10 cellular contexts compared by ENCODE assay signal in the genomic region with DNA sequence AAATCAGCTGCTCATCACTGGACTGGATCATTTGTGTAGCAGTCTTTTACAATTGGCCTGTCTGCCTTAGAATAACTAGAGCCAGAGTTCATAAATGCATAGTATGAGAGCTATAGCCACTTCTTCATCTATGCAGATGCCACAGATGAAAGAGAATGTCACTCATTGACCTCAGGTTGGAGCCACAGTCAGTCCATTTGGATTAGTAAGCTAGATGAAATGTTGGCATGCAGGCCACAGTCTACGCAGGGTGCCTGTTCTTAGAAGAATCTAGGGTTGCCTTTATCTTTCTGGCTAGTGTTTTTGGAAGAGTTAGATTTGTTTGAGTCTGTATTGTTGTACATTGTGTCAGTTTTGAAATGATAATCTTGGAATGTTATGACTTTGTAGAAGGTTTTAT. TPM values are rescaled to one million over a fixed set of nuclear protein-coding genes. Genes with fewer than 3 reads are reported as not detected.
DNase-seq lines count a peak whose midpoint lies in the region; FAIRE-seq and TF ChIP-seq lines count a peak whose summit lies in the region.
"Had no signal": no experiment of that assay in that cellular context is flagged by ENCODE, and none has a peak within 500 bp of the region (broad histone marks: within the 10 kb centered on the region; RNA-seq: fewer than 3 reads in every experiment).

No MANE protein-coding gene starts in this region.

- POLR2A ChIA-PET in A673 (lab: Charles Lee; ENCODE audit: low non-redundant PET): no interaction called here

- H3K27ac ChIP-seq in neural progenitor cell: no peak overlapping the region
- no peak overlapping the region for H3K27ac ChIP-seq in small intestine (ENCODE audit: low read depth in 1 of 2, low read length in 1 of 2)
- H3K27ac ChIP-seq in A673 (ENCODE audit: low read depth, low read length, poor library complexity, severe bottlenecking): no peak overlapping the region
- no peak overlapping the region for H3K27ac ChIP-seq in ascending aorta

- no TSS peak for BruUV-seq in A673 (replicated peaks; lab: Mats Ljungman, UMichigan)

- no peak overlapping the region for H3K27ac Mint-ChIP-seq in neural progenitor cell

- intact Hi-C loops in A673 (cut with micrococcal nuclease; ENCODE audit: unreplicated experiment) (no loop called here), ascending aorta (cut with DNase I) (no loop called here)

- H3K27me3 ChIP-seq in neural progenitor cell (no peaks in the 10 kb centered on the region), small intestine (ENCODE audit: control insufficient read depth in 2 of 2, insufficient read depth in 2 of 2, low read length in 2 of 2) (no peaks in the 10 kb centered on the region), A673 (replicated peaks; ENCODE audit: insufficient read depth, low read depth, low read length, poor library complexity) (no peaks in the 10 kb centered on the region), ascending aorta (no peaks in the 10 kb centered on the region)
- H3K27me3 ChIP-seq: thyroid gland had no signal

- peaks cover 19% of the 10 kb centered on the region for H3F3A ChIP-seq in neural progenitor cell (ENCODE audit: low read depth)

- H3K27me3 Mint-ChIP-seq in neural progenitor cell (ENCODE audit: insufficient read depth, low read depth): no peaks in the 10 kb centered on the region

- no peak overlapping the region for H2AFZ ChIP-seq in neural progenitor cell (replicated peaks)

- no peak for DNase-seq in D721Med (ENCODE audit: insufficient read length, low spot score)
- DNase-seq in M059J (ENCODE audit: low read depth): peak; percentile 88
- DNase-seq in choroid plexus epithelial cell (ENCODE audit: low read depth): peak; percentile 92
- peak; percentile 13 for DNase-seq in neural progenitor cell (ENCODE audit: low spot score)
- DNase-seq in small intestine: no peak
- no peak for DNase-seq in A673 (ENCODE audit: low spot score)
- no peak for DNase-seq in ascending aorta (ENCODE audit: low spot score in 2 of 2)
- no peak for DNase-seq in NCI-H1694 (lab: John Stamatoyannopoulos, UW)
- DNase-seq: thyroid gland had no signal

- CTCF ChIA-PET in A673 (lab: Charles Lee): no interaction called here

- no peaks in the 10 kb centered on the region for H3K9me3 Mint-ChIP-seq in neural progenitor cell

- TF ChIP-seq CTCF in D721Med (IDR thresholded peaks at IDR 0.05; ENCODE audit: insufficient read depth, missing control alignments): no peak
- no peak for TF ChIP-seq CTCF in choroid plexus epithelial cell (conservative IDR thresholded peaks at IDR 0.05; ENCODE audit: low read depth, low read length)
- no peak for TF ChIP-seq CTCF in neural progenitor cell (IDR thresholded peaks at IDR 0.05)
- no peak for TF ChIP-seq CTCF in A673 (conservative IDR thresholded peaks at IDR 0.05; ENCODE audit: low read depth, low read length)
- TF ChIP-seq CTCF in ascending aorta (IDR thresholded peaks at IDR 0.05): no peak

- H3K36me3 ChIP-seq in neural progenitor cell: no peaks in the 10 kb centered on the region
- H3K36me3 ChIP-seq in small intestine (ENCODE audit: control insufficient read depth in 2 of 2, insufficient read depth in 2 of 2, low read length in 2 of 2): no peaks in the 10 kb centered on the region
- H3K36me3 ChIP-seq in A673 (ENCODE audit: insufficient read depth, low read length, poor library complexity, severe bottlenecking): no peaks in the 10 kb centered on the region
- H3K36me3 ChIP-seq in ascending aorta: no peaks in the 10 kb centered on the region
- H3K36me3 ChIP-seq: thyroid gland had no signal

- H3K4me1 ChIP-seq in neural progenitor cell (peaks cover 38% of the 10 kb centered on the region), small intestine (ENCODE audit: control insufficient read depth in 2 of 2, insufficient read depth in 1 of 2, low read depth in 1 of 2, low read length in 1 of 2) (peaks cover 2 to 5% of the 10 kb centered on the region in 2 donors), A673 (ENCODE audit: insufficient read depth, low read length, poor library complexity, severe bottlenecking) (peaks cover 23% of the 10 kb centered on the region), ascending aorta (peaks cover 4 to 14% of the 10 kb centered on the region in 2 donors)

- H3K9ac ChIP-seq in neural progenitor cell: no peak overlapping the region

- H3K36me3 Mint-ChIP-seq in neural progenitor cell: no peaks in the 10 kb centered on the region

- H3K4me3 ChIP-seq in choroid plexus epithelial cell (ENCODE audit: low read depth, low read length) (no peak overlapping the region), neural progenitor cell (no peak overlapping the region), small intestine (ENCODE audit: low read depth in 1 of 2, low read length in 2 of 2) (no peak overlapping the region), A673 (ENCODE audit: low read depth, low read length, poor library complexity, severe bottlenecking) (no peak overlapping the region), ascending aorta (no peak overlapping the region)
- H3K4me3 ChIP-seq: thyroid gland had no signal

- peaks cover 97% of the 10 kb centered on the region for H3K79me2 ChIP-seq in neural progenitor cell (ENCODE audit: low read depth)

- peak; percentile 53 for FAIRE-seq in D721Med (lab: Jason Lieb, UNC)
- no peak for FAIRE-seq in small intestine (lab: Jason Lieb, UNC)
- FAIRE-seq: endometrium had no signal

- H3K4me3 Mint-ChIP-seq in neural progenitor cell: no peak overlapping the region

- 82 to 97% (median 88%) methylated on average over 1 of the region's 1 CpG for WGBS in small intestine, 3 donors

- no peak overlapping the region for H3K4me2 ChIP-seq in neural progenitor cell

- peaks cover 23% of the 10 kb centered on the region for H3K4me1 Mint-ChIP-seq in neural progenitor cell

- no peaks in the 10 kb centered on the region for H3K9me3 ChIP-seq in neural progenitor cell (ENCODE audit: low read depth)
- H3K9me3 ChIP-seq in small intestine (ENCODE audit: control insufficient read depth, low read depth): no peaks in the 10 kb centered on the region
- no peaks in the 10 kb centered on the region for H3K9me3 ChIP-seq in A673 (ENCODE audit: low read depth, low read length, poor library complexity, severe bottlenecking)
- H3K9me3 ChIP-seq in ascending aorta: no peaks in the 10 kb centered on the region
- H3K9me3 ChIP-seq: thyroid gland had no signal

- H4K20me1 ChIP-seq in neural progenitor cell (ENCODE audit: low read depth): peaks cover 15% of the 10 kb centered on the region

RNA-seq across cellular contexts. Expression of a gene that starts 25.4 kb away (rescaled TPM):
- total RNA-seq in M059J (2014; rRNA removed; shearing (Covaris generic)): 8.9 and 17.7 TPM in 2 replicates
- total RNA-seq in neural progenitor cell (ENCODE audit: low replicate concordance) (11.8 and 12.3 TPM in 2 replicates), A673 (2021) (31.4 and 32.1 TPM in 2 replicates), ascending aorta (27.2 TPM)
- 10 to 100 TPM in 1 of 3 donors, 1 to 10 TPM in 2; 4.0 to 13.6 (median 4.6) TPM for polyA plus RNA-seq in small intestine

RNA-seq across cellular contexts. Expression of a gene that starts 40.0 kb away (rescaled TPM):
- 25.9 and 40.9 TPM in 2 replicates for total RNA-seq in M059J (2014; rRNA removed; shearing (Covaris generic))
- total RNA-seq in neural progenitor cell (ENCODE audit: low replicate concordance): 29.2 and 39.3 TPM in 2 replicates
- 10 to 100 TPM; 25.0 to 32.7 (median 30.5) TPM for polyA plus RNA-seq in small intestine
- total RNA-seq in A673 (2021): 44.7 and 54.0 TPM in 2 replicates
- 6.4 TPM for total RNA-seq in ascending aorta

Comparison
In these comparisons a context has a peak if more than half of its experiments do, and no peak if none do; other contexts are left out.
1. DNase-seq: peak in M059J (single experiment), choroid plexus epithelial cell (single experiment) and neural progenitor cell (single experiment); none in D721Med (single experiment), small intestine (single experiment), A673 (single experiment), ascending aorta (0 of 2) and NCI-H1694 (single experiment).